ENCODE assay signal across 8 cellular contexts in the genomic region with DNA sequence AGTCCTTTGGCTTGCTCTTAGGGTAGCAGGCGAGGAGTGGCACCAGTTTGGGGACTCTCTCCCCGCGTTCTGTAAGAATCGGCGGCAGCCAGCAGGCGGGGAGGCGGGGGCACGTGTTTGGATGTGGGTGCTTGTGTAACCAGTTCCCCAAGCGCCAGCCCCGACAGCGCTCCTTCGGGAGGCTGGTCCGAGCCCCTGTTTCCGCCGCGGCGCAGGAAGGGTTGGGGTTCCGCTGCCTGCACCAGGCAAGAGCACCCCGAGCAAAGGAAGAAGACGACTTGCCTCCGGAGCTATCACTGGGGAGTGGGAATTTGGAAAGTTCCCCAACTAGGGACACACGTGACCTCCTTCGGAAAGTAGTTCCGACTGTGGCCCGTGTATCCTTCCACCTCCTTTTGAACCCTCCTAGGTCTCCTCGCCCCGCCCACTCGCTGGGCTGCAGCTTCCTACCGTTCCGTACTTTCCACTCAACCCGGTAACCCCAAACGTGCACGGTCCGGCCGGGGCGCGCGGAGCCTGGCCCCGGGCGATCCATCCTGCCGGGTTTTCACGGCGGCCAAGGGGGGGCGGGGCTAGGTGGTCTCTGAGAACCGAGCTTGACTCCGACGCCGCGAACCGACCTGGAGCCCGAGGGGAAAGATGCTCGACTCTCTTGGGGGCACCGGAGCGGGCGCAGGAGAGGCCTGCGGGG.
DNase-seq lines count a peak whose midpoint lies in the region; ATAC-seq lines count a peak whose summit lies in the region.

No MANE protein-coding gene starts in this region.

- DNase-seq in NCI-H345 (lab: John Stamatoyannopoulos, UW) (peak; percentile 66), NCI-H345 treated with DMSO at 0.1 percent for 48 hours (lab: John Stamatoyannopoulos, UW; ENCODE audit: unreplicated experiment) (no peak), NCI-H1930 (lab: John Stamatoyannopoulos, UW) (peak; percentile 78 to 81), inferior parietal cortex (ENCODE audit: extremely low spot score) (peak; percentile 96), smooth muscle cell of the brain vasculature (ENCODE audit: low read depth, low spot score) (peak; percentile 93)
- peak; percentile 85 for DNase-seq in activated CD4-positive, CD25-positive, alpha-beta regulatory T cell treated with anti-CD3 and anti-CD28 coated beads, Interleukin-2, amount 50 U/mL, for 16 hours (ENCODE audit: low read depth, low spot score)
- peak; percentile 92 for DNase-seq in central memory CD4-positive, alpha-beta T cell

- peak; percentile 53 for ATAC-seq in HG02763 (IDR thresholded peaks at IDR 0.05; ENCODE audit: unreplicated experiment)
